ENCODE assay signal across 19 cellular contexts in the genomic region with DNA sequence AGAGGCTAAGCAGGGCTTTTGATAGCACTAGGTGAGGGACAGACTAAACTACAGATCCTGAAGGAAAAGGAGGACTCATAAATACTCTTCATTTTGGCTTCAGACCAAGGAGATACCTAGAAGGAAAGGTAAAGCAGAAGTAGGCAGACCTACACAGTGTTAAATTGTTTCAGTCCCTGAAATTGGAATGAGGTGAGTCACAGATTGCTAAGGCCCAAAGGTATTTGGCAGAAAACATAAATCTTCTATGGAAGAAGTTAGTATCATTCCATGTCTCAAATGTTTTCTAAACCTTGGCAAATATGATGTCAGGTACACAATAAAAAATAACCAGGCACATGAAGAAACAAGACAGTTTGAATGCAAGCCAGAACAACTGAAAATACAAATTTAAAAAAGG. TPM values are rescaled to one million over a fixed set of nuclear protein-coding genes. Genes with fewer than 3 reads are reported as not detected.
DNase-seq lines count a peak whose midpoint lies in the region; ATAC-seq, FAIRE-seq and TF ChIP-seq lines count a peak whose summit lies in the region.
"Had no signal": no experiment of that assay in that cellular context is flagged by ENCODE, and none has a peak within 500 bp of the region (broad histone marks: within the 10 kb centered on the region; RNA-seq: fewer than 3 reads in every experiment).

No MANE protein-coding gene starts in this region.

- H3K4me2 ChIP-seq in PC-9 (no peak overlapping the region), trophoblast cell (ENCODE audit: low read length) (no peak overlapping the region)

- no peak overlapping the region for H2BK5ac ChIP-seq in trophoblast cell (ENCODE audit: low read depth, low read length, poor library complexity)

- H3K4me1 ChIP-seq in PC-9 (replicated peaks; ENCODE audit: insufficient read depth) (peaks cover 13% of the 10 kb centered on the region; the same call in 1 of the 2 replicates), trophoblast cell (ENCODE audit: control insufficient read depth in 1 of 2, insufficient read depth in 2 of 2, low read length in 2 of 2) (peaks cover 2% of the 10 kb centered on the region in 2 experiments)
- H3K4me1 ChIP-seq: left ventricle myocardium inferior, prostate gland, uterus had no signal

- H3K4me3 ChIP-seq in PC-9 (no peak overlapping the region), trophoblast cell (ENCODE audit: low read depth, low read length) (no peak overlapping the region)
- H3K4me3 ChIP-seq: left ventricle myocardium inferior, prostate gland, uterus had no signal

- H3K27me3 ChIP-seq in PC-9 (ENCODE audit: insufficient read depth, low read depth) = no peaks in the 10 kb centered on the region
- no peaks in the 10 kb centered on the region for H3K27me3 ChIP-seq in trophoblast cell (ENCODE audit: insufficient read depth, low read length)
- H3K27me3 ChIP-seq: uterus had no signal

- no peak overlapping the region for H3K4ac ChIP-seq in trophoblast cell (ENCODE audit: low read depth, low read length)

- H2BK12ac ChIP-seq in trophoblast cell (ENCODE audit: low read length) = no peak overlapping the region

- FAIRE-seq in G401.6 (lab: Jason Lieb, UNC) = peak; percentile 48

- H3K36me3 ChIP-seq in PC-9 (ENCODE audit: low read depth) (no peaks in the 10 kb centered on the region), trophoblast cell (ENCODE audit: control insufficient read depth in 1 of 2, insufficient read depth in 2 of 2, low read length in 2 of 2) (no peaks in the 10 kb centered on the region)
- H3K36me3 ChIP-seq: left ventricle myocardium inferior, prostate gland, uterus had no signal

- no peak overlapping the region for H4K12ac ChIP-seq in trophoblast cell (ENCODE audit: low read depth, low read length)

- peak; percentile 33 to 86 for DNase-seq in PC-9
- DNase-seq in epithelial cell of prostate (ENCODE audit: low read depth, low spot score) = peak; percentile 34
- peak; percentile 7 to 83 for DNase-seq in trophoblast cell
- no peak for DNase-seq in NOMO-1 treated with DMSO at 0.1 percent for 48 hours (lab: John Stamatoyannopoulos, UW; ENCODE audit: unreplicated experiment)
- DNase-seq in SHP77 treated with DMSO at 0.1 percent for 48 hours (lab: John Stamatoyannopoulos, UW) = no peak
- DNase-seq in T-helper 9 cell = no peak
- DNase-seq: Calu3; cortex of kidney; left ventricle myocardium inferior; MV-4-11; naive thymus-derived CD4-positive, alpha-beta T cell; NCI-H2029; NCI-H524 treated with DMSO at 0.1 percent for 48 hours; OCI-M1; uterus had no signal

- no peak overlapping the region for H2AK5ac ChIP-seq in trophoblast cell (ENCODE audit: low read length)

- TF ChIP-seq CTCF in PC-9 (conservative IDR thresholded peaks at IDR 0.05) = no peak

- H3K79me1 ChIP-seq in trophoblast cell (ENCODE audit: low read length) = no peaks in the 10 kb centered on the region

- BruUV-seq in PC-9 (replicated peaks; lab: Mats Ljungman, UMichigan) = no TSS peak

- H3K9ac ChIP-seq in trophoblast cell (ENCODE audit: low read length) = no peak overlapping the region

- no peak overlapping the region for H3K23ac ChIP-seq in trophoblast cell (ENCODE audit: low read length)

- H2BK120ac ChIP-seq in trophoblast cell (ENCODE audit: insufficient read depth, low read length, poor library complexity) = no peak overlapping the region

- no peak overlapping the region for H3K18ac ChIP-seq in trophoblast cell (ENCODE audit: low read length)

- no peak overlapping the region for H4K91ac ChIP-seq in trophoblast cell (ENCODE audit: low read depth, low read length)

- POLR2A ChIA-PET in PC-9 (lab: Charles Lee; ENCODE audit: unreplicated experiment) = no interaction called here

- CTCF ChIA-PET in PC-9 (lab: Charles Lee) = no interaction called here

- no peaks in the 10 kb centered on the region for H3K79me2 ChIP-seq in PC-9 (ENCODE audit: low read depth)
- H3K79me2 ChIP-seq in trophoblast cell (ENCODE audit: control insufficient read depth, insufficient read depth, low read length, poor library complexity) = no peaks in the 10 kb centered on the region

- no peaks in the 10 kb centered on the region for H4K20me1 ChIP-seq in PC-9 (ENCODE audit: insufficient read depth)

- no peak overlapping the region for H3K14ac ChIP-seq in trophoblast cell (ENCODE audit: low read length)

- H3K9me2 ChIP-seq in PC-9 (ENCODE audit: insufficient read depth) = no peaks in the 10 kb centered on the region

- no peaks in the 10 kb centered on the region for H3F3A ChIP-seq in PC-9 (ENCODE audit: insufficient read depth, low read depth)

- ATAC-seq in HG02870 (IDR thresholded peaks at IDR 0.05; ENCODE audit: unreplicated experiment) = no peak
- ATAC-seq: activated T-helper 17 cell treated with anti-CD3 and anti-CD28 coated beads, Interleukin-2, amount 50 U/mL, for 72 hours; naive thymus-derived CD4-positive, alpha-beta T cell had no signal

- H2AFZ ChIP-seq in PC-9 = no peak overlapping the region
- H2AFZ ChIP-seq in trophoblast cell (ENCODE audit: insufficient read depth, low read length, poor library complexity) = no peak overlapping the region

- H3K27ac ChIP-seq in PC-9 (0 out of 2 replicates have a peak overlapping the region, but pooled peaks have one; percentile 8), epithelial cell of prostate (peak overlapping the region; percentile 22), trophoblast cell (ENCODE audit: low read depth, low read length) (no peak overlapping the region)
- H3K27ac ChIP-seq: left ventricle myocardium inferior, prostate gland, uterus had no signal

- intact Hi-C loops in PC-9 (cut with micrococcal nuclease; ENCODE audit: unreplicated experiment) = loop anchor here (5.0 kb wide), 1 partner anchor 293 kb away; no protein-coding TSS in a partner anchor

- H4K8ac ChIP-seq in trophoblast cell (ENCODE audit: low read depth, low read length) = no peak overlapping the region

- peaks cover 3% of the 10 kb centered on the region; the same call in 1 of the 2 replicates for H3K9me3 ChIP-seq in PC-9 (ENCODE audit: insufficient read depth, low read depth)
- peaks cover 3% of the 10 kb centered on the region for H3K9me3 ChIP-seq in trophoblast cell (ENCODE audit: insufficient read depth, low read depth, low read length)
- H3K9me3 ChIP-seq: prostate gland, uterus had no signal

RNA-seq across cellular contexts. Expression of a gene that starts 30.0 kb away (rescaled TPM):
- total RNA-seq in PC-9 (2021) = 16.9 and 17.5 TPM in 2 replicates
- polyA plus RNA-seq in trophoblast cell (2013) = 5.9 and 6.1 TPM in 2 replicates

Comparison
In these comparisons a context has a peak if more than half of its experiments do, and no peak if none do; other contexts are left out.
1. DNase-seq: peak in PC-9 (2 of 2), epithelial cell of prostate (single experiment) and trophoblast cell (2 of 2); none in NOMO-1 treated with DMSO at 0.1 percent for 48 hours (single experiment), SHP77 treated with DMSO at 0.1 percent for 48 hours (single experiment) and T-helper 9 cell (single experiment).